ENCODE assay signal across 9 cellular contexts in the genomic region with DNA sequence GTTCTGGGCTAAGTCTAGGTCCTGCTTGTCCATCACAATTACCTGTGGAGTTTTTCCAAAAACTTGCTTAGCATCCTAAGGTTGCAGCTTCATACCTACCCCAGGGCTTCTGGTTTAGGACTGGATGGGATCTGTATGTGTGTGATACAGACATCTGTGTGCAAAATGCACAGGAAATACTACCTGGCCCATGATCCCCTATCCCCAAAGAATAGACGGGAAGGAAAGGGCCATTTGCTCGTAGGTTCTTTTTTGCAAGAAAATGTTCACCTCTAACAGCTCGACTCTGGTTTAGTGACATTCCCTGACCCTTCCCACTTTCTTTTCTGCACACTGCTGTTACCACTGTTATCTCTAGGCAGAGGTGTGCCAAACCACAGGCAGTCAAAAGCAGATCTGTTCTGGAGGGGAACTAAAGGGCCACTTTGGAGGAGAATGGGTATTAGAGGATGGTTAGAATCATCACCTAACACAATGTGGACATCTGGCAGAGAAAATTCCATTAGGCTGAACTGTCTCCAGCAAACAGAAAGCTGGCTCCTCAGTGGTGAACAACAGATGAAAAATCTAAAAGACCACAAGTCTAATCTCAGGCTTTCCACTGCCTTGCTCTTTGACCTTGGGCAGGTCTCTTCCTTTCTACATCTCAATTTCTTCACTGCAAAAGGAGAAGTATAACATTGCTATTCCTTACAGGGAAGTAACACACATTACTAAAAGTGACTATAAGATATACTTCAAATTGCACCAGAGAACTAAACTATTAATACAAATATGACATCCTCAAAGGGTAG.
DNase-seq lines count a peak whose midpoint lies in the region; TF ChIP-seq lines count a peak whose summit lies in the region.
"Had no signal": no experiment of that assay in that cellular context is flagged by ENCODE, and none has a peak within 500 bp of the region (broad histone marks: within the 10 kb centered on the region; RNA-seq: fewer than 3 reads in every experiment).

No MANE protein-coding gene starts in this region.

- H3F3A ChIP-seq in SK-N-SH (replicated peaks; ENCODE audit: insufficient read depth) = peaks cover 44% of the 10 kb centered on the region

- H3K4me1 Mint-ChIP-seq in activated naive CD4-positive, alpha-beta T cell treated with anti-CD3 and anti-CD28 coated beads, Interleukin-2, amount 50 U/mL, for 24 hours = peaks cover 58% of the 10 kb centered on the region
- peaks cover 20% of the 10 kb centered on the region for H3K4me1 Mint-ChIP-seq in type B pancreatic cell (ENCODE audit: unreplicated experiment)

- H4K20me1 ChIP-seq in SK-N-SH (ENCODE audit: insufficient read depth) = no peaks in the 10 kb centered on the region

- DNase-seq in activated naive CD4-positive, alpha-beta T cell treated with anti-CD3 and anti-CD28 coated beads, Interleukin-2, amount 50 U/mL, for 16 hours = no peak
- DNase-seq in SK-N-SH = no peak
- DNase-seq in foreskin fibroblast = peak; percentile 67 to 88
- no peak for DNase-seq in type B pancreatic cell (ENCODE audit: extremely low spot score, unreplicated experiment)
- no peak for DNase-seq in NCI-H345 treated with DMSO at 0.1 percent for 48 hours (lab: John Stamatoyannopoulos, UW; ENCODE audit: unreplicated experiment)
- DNase-seq in DMS79 treated with DMSO at 0.1 percent for 48 hours (lab: John Stamatoyannopoulos, UW) = no peak
- DNase-seq in NCI-H1417 treated with DMSO at 0.1 percent for 48 hours (lab: John Stamatoyannopoulos, UW) = no peak
- DNase-seq: stimulated activated CD4-positive, alpha-beta T cell treated with anti-CD3 and anti-CD28 coated beads, Interleukin-15, amount 100 ng/mL, for 24 hours had no signal

- POLR2A ChIA-PET in SK-N-SH (lab: Yijun Ruan, JAX) = interaction anchor here (0.6 to 0.7 kb wide), 2 partner anchors 28 to 42 kb away, joined by 3 to 8 read pairs; no protein-coding TSS in a partner anchor

- peak overlapping the region; percentile 79 for H3K27ac Mint-ChIP-seq in activated naive CD4-positive, alpha-beta T cell treated with anti-CD3 and anti-CD28 coated beads, Interleukin-2, amount 50 U/mL, for 24 hours
- H3K27ac Mint-ChIP-seq in type B pancreatic cell = peak overlapping the region; percentile 55

- no peaks in the 10 kb centered on the region for H3K9me3 ChIP-seq in SK-N-SH

- 39% methylated on average over 3 of the region's 3 CpGs for WGBS in SK-N-SH (ENCODE audit: low lambda C conversion rate)

- CTCF ChIA-PET in SK-N-SH (lab: Yijun Ruan, JAX) = interaction anchor here (1.0 to 3.6 kb wide), 4 partner anchors 20 to 181 kb away, joined by 3 to 19 read pairs (median 4); no protein-coding TSS in a partner anchor

- peaks cover 74% of the 10 kb centered on the region for H3K79me2 ChIP-seq in SK-N-SH (ENCODE audit: insufficient read depth)

- peak; percentile 74 to 97 for TF ChIP-seq EP300 in SK-N-SH (IDR thresholded peaks at IDR 0.05; ENCODE audit: borderline replicate concordance in 1 of 2, low read depth in 1 of 2, low read length in 1 of 2)

- TF ChIP-seq RAD21 in SK-N-SH (IDR thresholded peaks at IDR 0.05; ENCODE audit: low read length) = no peak

- H3K9me2 ChIP-seq in SK-N-SH = no peaks in the 10 kb centered on the region

- H3K9ac ChIP-seq in SK-N-SH = peak overlapping the region; percentile 50

- H3K36me3 Mint-ChIP-seq in activated naive CD4-positive, alpha-beta T cell treated with anti-CD3 and anti-CD28 coated beads, Interleukin-2, amount 50 U/mL, for 24 hours = peaks cover 9% of the 10 kb centered on the region
- H3K36me3 Mint-ChIP-seq in type B pancreatic cell = peaks cover 19% of the 10 kb centered on the region

- H3K4me3 Mint-ChIP-seq in activated naive CD4-positive, alpha-beta T cell treated with anti-CD3 and anti-CD28 coated beads, Interleukin-2, amount 50 U/mL, for 24 hours = no peak overlapping the region
- H3K4me3 Mint-ChIP-seq in type B pancreatic cell = no peak overlapping the region

- H3K36me3 ChIP-seq in SK-N-SH (replicated peaks in 1 of 2; ENCODE audit: control insufficient read depth in 1 of 2, insufficient read depth in 2 of 2, low read length in 1 of 2) = peaks cover 0 to 27% of the 10 kb centered on the region in 2 experiments

- no peaks in the 10 kb centered on the region for H3K27me3 Mint-ChIP-seq in activated naive CD4-positive, alpha-beta T cell treated with anti-CD3 and anti-CD28 coated beads, Interleukin-2, amount 50 U/mL, for 24 hours
- no peaks in the 10 kb centered on the region for H3K27me3 Mint-ChIP-seq in type B pancreatic cell

- TF ChIP-seq CTCF in SK-N-SH (IDR thresholded peaks at IDR 0.05) (no peak), foreskin fibroblast (IDR thresholded peaks at IDR 0.05; ENCODE audit: low read depth, low read length) (no peak), type B pancreatic cell (conservative IDR thresholded peaks at IDR 0.05) (no peak)

- no peak overlapping the region for H2AFZ ChIP-seq in SK-N-SH (ENCODE audit: low read depth)

- H3K27me3 ChIP-seq in SK-N-SH (ENCODE audit: insufficient read depth) = no peaks in the 10 kb centered on the region

- peak overlapping the region; percentile 62 for H3K4me2 ChIP-seq in SK-N-SH

- peaks cover 28 to 49% of the 10 kb centered on the region in 2 experiments for H3K4me1 ChIP-seq in SK-N-SH (ENCODE audit: control insufficient read depth in 1 of 2, insufficient read depth in 2 of 2, low read depth in 1 of 2, low read length in 1 of 2)

- H3K27ac ChIP-seq in SK-N-SH (ENCODE audit: low read depth in 2 of 2, low read length in 1 of 2) = peak overlapping the region; percentile 87 to 95

- peak overlapping the region in 1 of 2 experiments; percentile 25; a peak in 1 of 4 replicates for H3K4me3 ChIP-seq in SK-N-SH (ENCODE audit: low read depth in 2 of 2, low read length in 1 of 2)
- H3K4me3 ChIP-seq in foreskin fibroblast (ENCODE audit: low read depth in 1 of 2, low read length in 2 of 2) = no peak overlapping the region

- no peaks in the 10 kb centered on the region for H3K9me3 Mint-ChIP-seq in activated naive CD4-positive, alpha-beta T cell treated with anti-CD3 and anti-CD28 coated beads, Interleukin-2, amount 50 U/mL, for 24 hours
- H3K9me3 Mint-ChIP-seq in type B pancreatic cell = no peaks in the 10 kb centered on the region

TF ChIP-seq in SK-N-SH, 30 proteins besides CTCF, POLR2A, EP300 and RAD21 (continues in another document):
- TF ChIP-seq, protein P1, sequence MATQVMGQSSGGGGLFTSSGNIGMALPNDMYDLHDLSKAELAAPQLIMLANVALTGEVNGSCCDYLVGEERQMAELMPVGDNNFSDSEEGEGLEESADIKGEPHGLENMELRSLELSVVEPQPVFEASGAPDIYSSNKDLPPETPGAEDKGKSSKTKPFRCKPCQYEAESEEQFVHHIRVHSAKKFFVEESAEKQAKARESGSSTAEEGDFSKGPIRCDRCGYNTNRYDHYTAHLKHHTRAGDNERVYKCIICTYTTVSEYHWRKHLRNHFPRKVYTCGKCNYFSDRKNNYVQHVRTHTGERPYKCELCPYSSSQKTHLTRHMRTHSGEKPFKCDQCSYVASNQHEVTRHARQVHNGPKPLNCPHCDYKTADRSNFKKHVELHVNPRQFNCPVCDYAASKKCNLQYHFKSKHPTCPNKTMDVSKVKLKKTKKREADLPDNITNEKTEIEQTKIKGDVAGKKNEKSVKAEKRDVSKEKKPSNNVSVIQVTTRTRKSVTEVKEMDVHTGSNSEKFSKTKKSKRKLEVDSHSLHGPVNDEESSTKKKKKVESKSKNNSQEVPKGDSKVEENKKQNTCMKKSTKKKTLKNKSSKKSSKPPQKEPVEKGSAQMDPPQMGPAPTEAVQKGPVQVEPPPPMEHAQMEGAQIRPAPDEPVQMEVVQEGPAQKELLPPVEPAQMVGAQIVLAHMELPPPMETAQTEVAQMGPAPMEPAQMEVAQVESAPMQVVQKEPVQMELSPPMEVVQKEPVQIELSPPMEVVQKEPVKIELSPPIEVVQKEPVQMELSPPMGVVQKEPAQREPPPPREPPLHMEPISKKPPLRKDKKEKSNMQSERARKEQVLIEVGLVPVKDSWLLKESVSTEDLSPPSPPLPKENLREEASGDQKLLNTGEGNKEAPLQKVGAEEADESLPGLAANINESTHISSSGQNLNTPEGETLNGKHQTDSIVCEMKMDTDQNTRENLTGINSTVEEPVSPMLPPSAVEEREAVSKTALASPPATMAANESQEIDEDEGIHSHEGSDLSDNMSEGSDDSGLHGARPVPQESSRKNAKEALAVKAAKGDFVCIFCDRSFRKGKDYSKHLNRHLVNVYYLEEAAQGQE (IDR thresholded peaks at IDR 0.05; ENCODE audit: low read depth, low read length) = peak; percentile 61; the same call in 1 of the 2 replicates
- no peak for TF ChIP-seq EZH2phosphoT487 (IDR thresholded peaks at IDR 0.05; ENCODE audit: borderline replicate concordance, low read depth)
- TF ChIP-seq, protein P2, sequence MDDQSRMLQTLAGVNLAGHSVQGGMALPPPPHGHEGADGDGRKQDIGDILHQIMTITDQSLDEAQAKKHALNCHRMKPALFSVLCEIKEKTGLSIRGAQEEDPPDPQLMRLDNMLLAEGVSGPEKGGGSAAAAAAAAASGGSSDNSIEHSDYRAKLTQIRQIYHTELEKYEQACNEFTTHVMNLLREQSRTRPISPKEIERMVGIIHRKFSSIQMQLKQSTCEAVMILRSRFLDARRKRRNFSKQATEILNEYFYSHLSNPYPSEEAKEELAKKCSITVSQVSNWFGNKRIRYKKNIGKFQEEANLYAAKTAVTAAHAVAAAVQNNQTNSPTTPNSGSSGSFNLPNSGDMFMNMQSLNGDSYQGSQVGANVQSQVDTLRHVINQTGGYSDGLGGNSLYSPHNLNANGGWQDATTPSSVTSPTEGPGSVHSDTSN (IDR thresholded peaks at IDR 0.05) = peak; percentile 91
- peak; percentile 82 for TF ChIP-seq JUND (IDR thresholded peaks at IDR 0.05)
- TF ChIP-seq RCOR1 (IDR thresholded peaks at IDR 0.05; ENCODE audit: low read length) = no peak
- 0 out of 2 replicates have a peak, but pooled peaks have one; percentile 17 for TF ChIP-seq GABPA (IDR thresholded peaks at IDR 0.05; ENCODE audit: low read depth)
- TF ChIP-seq FOSL2 (IDR thresholded peaks at IDR 0.05; ENCODE audit: borderline replicate concordance, low read depth) = peak; percentile 76
- peak; percentile 87; the same call in 1 of the 2 replicates for TF ChIP-seq FOXM1 (IDR thresholded peaks at IDR 0.05; ENCODE audit: low read depth)
- peak; percentile 96 for TF ChIP-seq RXRA (IDR thresholded peaks at IDR 0.05; ENCODE audit: borderline replicate concordance, low read depth)
- peak; percentile 27; the same call in 1 of the 2 replicates for TF ChIP-seq MEF2A (IDR thresholded peaks at IDR 0.05; ENCODE audit: borderline replicate concordance, low read depth)
- no peak for TF ChIP-seq MXI1 (IDR thresholded peaks at IDR 0.05; ENCODE audit: low read depth, low read length)
- TF ChIP-seq YY1 (IDR thresholded peaks at IDR 0.05; ENCODE audit: low read depth) = 0 out of 2 replicates have a peak, but pooled peaks have one; percentile 44
- TF ChIP-seq SIN3A (IDR thresholded peaks at IDR 0.05; ENCODE audit: borderline replicate concordance, low read depth, low read length) = peak; percentile 85; the same call in 1 of the 2 replicates
- peak; percentile 98 for TF ChIP-seq TEAD4 (IDR thresholded peaks at IDR 0.05; ENCODE audit: borderline replicate concordance, insufficient read depth)
- peak; percentile 99 for TF ChIP-seq NFIC (IDR thresholded peaks at IDR 0.05; ENCODE audit: borderline replicate concordance)
- peak; percentile 98 for TF ChIP-seq TCF12 (IDR thresholded peaks at IDR 0.05)

Comparison
In these comparisons a context has a peak if more than half of its experiments do, and no peak if none do; other contexts are left out.
1. DNase-seq: peak in foreskin fibroblast (2 of 2); none in activated naive CD4-positive, alpha-beta T cell treated with anti-CD3 and anti-CD28 coated beads, Interleukin-2, amount 50 U/mL, for 16 hours (single experiment), SK-N-SH (single experiment), type B pancreatic cell (single experiment), NCI-H345 treated with DMSO at 0.1 percent for 48 hours (single experiment), DMS79 treated with DMSO at 0.1 percent for 48 hours (single experiment) and NCI-H1417 treated with DMSO at 0.1 percent for 48 hours (single experiment).